ENCODE assay signal across 1 cellular context in the genomic region with DNA sequence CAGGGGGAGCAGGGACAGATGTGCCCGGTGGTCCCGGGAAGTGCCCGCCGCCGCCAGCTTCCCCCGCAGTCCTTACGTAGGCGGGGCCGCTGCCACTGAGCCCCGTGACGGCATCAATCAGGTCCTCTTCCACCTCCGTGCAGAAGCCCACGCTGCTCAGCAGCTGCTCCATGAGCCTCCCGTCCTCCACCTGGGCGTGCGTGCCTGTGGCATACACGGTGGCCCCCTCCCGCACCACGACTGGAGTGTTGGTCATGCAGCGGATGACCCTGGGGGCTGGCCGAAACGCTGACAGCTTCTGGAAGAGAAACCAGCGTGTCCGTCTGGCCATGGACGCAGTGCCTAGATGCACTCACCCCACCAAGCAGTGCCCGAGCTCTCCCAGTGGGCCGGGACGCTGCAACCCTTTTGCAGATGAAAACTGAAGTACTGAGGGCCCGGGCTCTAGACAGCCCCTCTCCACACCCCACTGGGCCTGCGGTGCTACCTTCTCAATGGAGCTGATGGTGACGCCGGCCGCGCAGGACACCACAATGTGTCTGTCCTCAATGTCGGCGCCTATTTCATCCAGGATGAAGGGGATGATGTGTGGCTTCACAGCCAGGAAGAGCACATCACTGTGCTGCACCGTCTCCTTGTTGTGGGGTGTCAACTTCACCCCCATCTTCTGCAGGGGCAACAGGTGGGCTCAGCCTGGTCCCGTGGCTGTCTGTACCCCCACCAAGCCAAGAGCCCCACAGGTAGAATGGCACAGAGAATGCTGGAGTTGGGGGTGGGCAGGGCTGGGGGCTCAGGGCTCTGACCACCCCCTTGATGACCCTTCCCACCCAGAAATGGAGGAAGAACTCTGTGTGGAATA.
TF ChIP-seq lines count a peak whose summit lies in the region.

No MANE protein-coding gene starts in this region.

TF ChIP-seq in HEK293T, 16 proteins besides CTCF, POLR2A, EP300 and RAD21 (continued from another document):
- TF ChIP-seq, protein P1, sequence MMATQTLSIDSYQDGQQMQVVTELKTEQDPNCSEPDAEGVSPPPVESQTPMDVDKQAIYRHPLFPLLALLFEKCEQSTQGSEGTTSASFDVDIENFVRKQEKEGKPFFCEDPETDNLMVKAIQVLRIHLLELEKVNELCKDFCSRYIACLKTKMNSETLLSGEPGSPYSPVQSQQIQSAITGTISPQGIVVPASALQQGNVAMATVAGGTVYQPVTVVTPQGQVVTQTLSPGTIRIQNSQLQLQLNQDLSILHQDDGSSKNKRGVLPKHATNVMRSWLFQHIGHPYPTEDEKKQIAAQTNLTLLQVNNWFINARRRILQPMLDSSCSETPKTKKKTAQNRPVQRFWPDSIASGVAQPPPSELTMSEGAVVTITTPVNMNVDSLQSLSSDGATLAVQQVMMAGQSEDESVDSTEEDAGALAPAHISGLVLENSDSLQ (IDR thresholded peaks at IDR 0.05), result no peak
- TF ChIP-seq HDGF (IDR thresholded peaks at IDR 0.05; ENCODE audit: borderline replicate concordance), result no peak
- TF ChIP-seq FOXM1 (IDR thresholded peaks at IDR 0.05; ENCODE audit: borderline replicate concordance), result no peak
- TF ChIP-seq CTBP1 (IDR thresholded peaks at IDR 0.05; ENCODE audit: borderline replicate concordance), result no peak
- TF ChIP-seq ELF4 (IDR thresholded peaks at IDR 0.05), result no peak
- no peak for TF ChIP-seq SUZ12 (IDR thresholded peaks at IDR 0.05)
- TF ChIP-seq ZNF384 (IDR thresholded peaks at IDR 0.05), result no peak
- no peak for TF ChIP-seq TARDBP (IDR thresholded peaks at IDR 0.05)
- TF ChIP-seq LEF1 (IDR thresholded peaks at IDR 0.05; ENCODE audit: borderline replicate concordance), result no peak
- TF ChIP-seq L3MBTL2 (conservative IDR thresholded peaks at IDR 0.05), result no peak
- TF ChIP-seq SP1 (IDR thresholded peaks at IDR 0.05), result no peak
- TF ChIP-seq NFRKB (IDR thresholded peaks at IDR 0.05), result no peak
- TF ChIP-seq FOXA1 (IDR thresholded peaks at IDR 0.05), result no peak
- TF ChIP-seq FOXK2 (IDR thresholded peaks at IDR 0.05), result no peak
